ENCODE assay signal across 7 cellular contexts in the genomic region with DNA sequence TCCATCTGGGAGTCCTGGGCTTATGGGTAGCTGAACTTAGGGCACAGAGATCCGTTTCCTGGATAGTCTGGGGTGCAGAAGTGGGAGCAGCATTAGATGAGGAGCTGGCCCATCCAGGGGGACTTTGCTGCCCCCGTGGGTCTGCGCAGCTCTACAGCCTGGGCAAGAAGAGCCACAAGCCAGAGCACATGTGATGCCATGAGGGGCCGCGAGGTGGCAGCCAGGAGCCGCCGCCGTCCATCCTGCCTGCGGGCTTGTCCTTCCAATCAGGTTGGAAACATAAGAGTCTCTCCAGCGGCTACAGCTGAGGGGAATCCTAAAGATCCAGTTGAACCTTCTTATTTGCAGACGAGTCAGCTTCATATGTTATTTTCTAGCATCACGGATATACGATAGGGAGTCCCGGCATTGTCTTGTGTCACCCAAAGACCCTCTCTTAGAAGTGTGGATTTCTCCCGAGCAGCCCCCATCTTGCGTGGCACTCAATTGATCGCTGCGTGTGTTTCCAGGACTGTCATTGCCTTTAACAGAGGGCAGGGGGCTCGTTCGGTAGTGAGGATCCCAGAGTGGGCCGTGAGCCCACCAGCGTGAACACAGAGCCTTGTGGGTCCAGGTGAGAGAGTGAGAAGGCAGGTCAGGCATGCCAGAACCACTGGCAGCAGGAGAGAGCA. TPM values are rescaled to one million over a fixed set of nuclear protein-coding genes. Genes with fewer than 3 reads are reported as not detected.
DNase-seq lines count a peak whose midpoint lies in the region; ATAC-seq, FAIRE-seq and TF ChIP-seq lines count a peak whose summit lies in the region.

No MANE protein-coding gene starts in this region.

- FAIRE-seq in GM12891 (lab: Jason Lieb, UNC): peak; percentile 87

- ATAC-seq in GM21423 (IDR thresholded peaks at IDR 0.05; ENCODE audit: unreplicated experiment): no peak

- DNase-seq in GM12891 (ENCODE audit: insufficient read length, low spot score) (peak; percentile 83), NCI-H2107 (lab: John Stamatoyannopoulos, UW) (peak; percentile 86), UCSD-AML1 (lab: John Stamatoyannopoulos, UW; ENCODE audit: unreplicated experiment) (peak; percentile 76), brain pericyte (ENCODE audit: low read depth, low spot score) (peak; percentile 59), inferior parietal cortex (ENCODE audit: extremely low spot score) (peak; percentile 76)
- peak; percentile 75 for DNase-seq in stimulated activated CD4-positive, alpha-beta T cell treated with anti-CD3 and anti-CD28 coated beads, Interleukin-15, amount 100 ng/mL, for 24 hours

- no peak for TF ChIP-seq POLR2A in GM12891 (IDR thresholded peaks at IDR 0.05; ENCODE audit: low read depth, low read length)

TF ChIP-seq in GM12891, 5 proteins besides CTCF, POLR2A, EP300 and RAD21:
- no peak for TF ChIP-seq POLR2AphosphoS5 (IDR thresholded peaks at IDR 0.05; ENCODE audit: low read depth, low read length)
- no peak for TF ChIP-seq TAF1 (IDR thresholded peaks at IDR 0.05; ENCODE audit: low read depth, low read length)
- no peak for TF ChIP-seq SPI1 (IDR thresholded peaks at IDR 0.05; ENCODE audit: low read depth, low read length)
- no peak for TF ChIP-seq POU2F2 (IDR thresholded peaks at IDR 0.05; ENCODE audit: low read depth, low read length)
- no peak for TF ChIP-seq PAX5 (IDR thresholded peaks at IDR 0.05; ENCODE audit: insufficient read depth, low read length, severe bottlenecking)

RNA-seq across cellular contexts. Expression of a gene that starts 22.0 kb away (rescaled TPM):
- 0.05 TPM for polyA plus RNA-seq in GM12891 (2012; ENCODE audit: low read depth, missing spikeins)

RNA-seq across cellular contexts. Expression of a gene that starts 28.7 kb away (rescaled TPM):
- polyA plus RNA-seq in GM12891 (2012; ENCODE audit: low read depth, missing spikeins): 6.2 TPM

RNA-seq across cellular contexts. Expression of a gene that starts 36.4 kb away (rescaled TPM):
- polyA plus RNA-seq in GM12891 (2012; ENCODE audit: low read depth, missing spikeins): 24.6 TPM
